24 cellular contexts compared by ENCODE assay signal in the genomic region with DNA sequence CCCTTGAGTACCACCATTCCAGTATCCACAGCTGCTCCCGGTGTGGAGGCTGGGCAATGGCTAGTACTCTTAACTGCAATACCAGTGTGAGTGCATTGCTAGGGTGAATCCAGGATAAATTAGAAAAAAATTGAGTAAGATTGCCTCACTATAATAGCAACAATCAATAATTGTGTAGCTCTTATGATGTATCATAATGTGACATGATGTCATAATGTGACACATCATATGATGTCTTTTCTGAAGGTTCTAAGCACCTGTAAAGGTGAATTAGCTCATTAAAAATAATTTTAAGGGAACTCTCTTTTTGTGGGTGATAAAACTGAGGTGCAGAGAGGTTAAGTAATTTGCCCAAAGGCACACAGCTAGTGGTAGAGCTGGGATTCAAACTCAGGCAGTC.
DNase-seq lines count a peak whose midpoint lies in the region; ATAC-seq, FAIRE-seq and TF ChIP-seq lines count a peak whose summit lies in the region.
"Had no signal": no experiment of that assay in that cellular context is flagged by ENCODE, and none has a peak within 500 bp of the region (broad histone marks: within the 10 kb centered on the region; RNA-seq: fewer than 3 reads in every experiment).

No MANE protein-coding gene starts in this region.

- DNase-seq in D721Med (ENCODE audit: insufficient read length, low spot score) (no peak), left lobe of liver (ENCODE audit: low spot score) (no peak), trophoblast cell (no peak), head of caudate nucleus (no peak)
- no peak for DNase-seq in activated CD4-positive, alpha-beta T cell treated with anti-CD3 and anti-CD28 coated beads, Interleukin-2, amount 50 U/mL, for 4 hours
- DNase-seq in activated naive CD4-positive, alpha-beta T cell treated with anti-CD3 and anti-CD28 coated beads, Interleukin-2, amount 10 ng/mL, durations not matched to agents 7 days and 5 days = no peak
- DNase-seq: 8988T; ACHN; AML-193; BE2C; Calu3; CD4-positive, alpha-beta T cell; CD8-positive, alpha-beta memory T cell; DMS153; DND-41; H9; HFFc6 had no signal

- H3K18ac ChIP-seq in trophoblast cell (ENCODE audit: low read length) = no peak overlapping the region

- H2AFZ ChIP-seq in trophoblast cell (ENCODE audit: insufficient read depth, low read length, poor library complexity) = no peak overlapping the region

- TF ChIP-seq CTCF in D721Med (IDR thresholded peaks at IDR 0.05; ENCODE audit: insufficient read depth, missing control alignments) = no peak

- peak; percentile 44 for FAIRE-seq in D721Med (lab: Jason Lieb, UNC)
- FAIRE-seq: A549, G401.6 had no signal

- no peak overlapping the region for H3K4me2 ChIP-seq in trophoblast cell (ENCODE audit: low read length)
- H3K4me2 ChIP-seq: A549; BLaER1 treated with 17β-estradiol and CSF1 and Interleukin-3, amounts not matched to agents 10 nM and 100 nM; GM23338 had no signal

- peak overlapping the region; percentile 6 for H3K9ac ChIP-seq in HUES6 (ENCODE audit: low read length)
- H3K9ac ChIP-seq in trophoblast cell (ENCODE audit: low read length) = no peak overlapping the region
- H3K9ac ChIP-seq: BLaER1 treated with 17β-estradiol and CSF1 and Interleukin-3, amounts not matched to agents 10 nM and 100 nM had no signal

- H3K4me3 ChIP-seq in HUES6 (ENCODE audit: low read depth, low read length) (no peak overlapping the region), trophoblast cell (ENCODE audit: low read depth, low read length) (no peak overlapping the region)
- H3K4me3 ChIP-seq: A549; BLaER1 treated with 17β-estradiol and CSF1 and Interleukin-3, amounts not matched to agents 10 nM and 100 nM; GM23338 had no signal

- no peak overlapping the region for H3K14ac ChIP-seq in trophoblast cell (ENCODE audit: low read length)

- no peaks in the 10 kb centered on the region for H3K36me3 ChIP-seq in HUES6 (ENCODE audit: control insufficient read depth, insufficient read depth, low read length)
- no peaks in the 10 kb centered on the region for H3K36me3 ChIP-seq in trophoblast cell (ENCODE audit: control insufficient read depth in 1 of 2, insufficient read depth in 2 of 2, low read length in 2 of 2)
- H3K36me3 ChIP-seq: BE2C; BLaER1 treated with 17β-estradiol and CSF1 and Interleukin-3, amounts not matched to agents 10 nM and 100 nM had no signal

- no peaks in the 10 kb centered on the region for H3K79me1 ChIP-seq in trophoblast cell (ENCODE audit: low read length)

- WGBS in trophoblast cell (ENCODE audit: extremely low coverage, insufficient coverage, insufficient read length) = no CpG with 5 or more reads among the region's 1 CpG

- H3K4me1 ChIP-seq in HUES6 (ENCODE audit: control insufficient read depth, insufficient read depth, low read length) (peaks cover 19% of the 10 kb centered on the region; the same call in 1 of the 2 replicates), trophoblast cell (ENCODE audit: control insufficient read depth in 1 of 2, insufficient read depth in 2 of 2, low read length in 2 of 2) (no peaks in the 10 kb centered on the region)
- H3K4me1 ChIP-seq: A549; BE2C; BLaER1 treated with 17β-estradiol and CSF1 and Interleukin-3, amounts not matched to agents 10 nM and 100 nM had no signal

- no peak overlapping the region for H3K4me3 Mint-ChIP-seq in activated naive CD4-positive, alpha-beta T cell treated with anti-CD3 and anti-CD28 coated beads, Interleukin-2, amount 10 ng/mL, durations not matched to agents 7 days and 5 days
- H3K4me3 Mint-ChIP-seq: CD14-positive monocyte; CD4-positive, alpha-beta T cell; CD8-positive, alpha-beta memory T cell; GM23338; H9; HFFc6 had no signal

- no peak overlapping the region for H2BK12ac ChIP-seq in trophoblast cell (ENCODE audit: low read length)

- H3K27me3 Mint-ChIP-seq in activated naive CD4-positive, alpha-beta T cell treated with anti-CD3 and anti-CD28 coated beads, Interleukin-2, amount 10 ng/mL, durations not matched to agents 7 days and 5 days = no peaks in the 10 kb centered on the region

- H4K8ac ChIP-seq in trophoblast cell (ENCODE audit: low read depth, low read length) = no peak overlapping the region

- peak overlapping the region; percentile 95 for H3K23ac ChIP-seq in trophoblast cell (ENCODE audit: low read length)

- H3K4me1 Mint-ChIP-seq in activated naive CD4-positive, alpha-beta T cell treated with anti-CD3 and anti-CD28 coated beads, Interleukin-2, amount 10 ng/mL, durations not matched to agents 7 days and 5 days = no peaks in the 10 kb centered on the region
- H3K4me1 Mint-ChIP-seq: CD14-positive monocyte; CD8-positive, alpha-beta memory T cell had no signal

- CTCF ChIA-PET in activated naive CD4-positive, alpha-beta T cell treated with anti-CD3 and anti-CD28 coated beads, Interleukin-2, amount 10 ng/mL, durations not matched to agents 7 days and 5 days (lab: Charles Lee) = no interaction called here

- no peaks in the 10 kb centered on the region for H3K9me3 Mint-ChIP-seq in activated naive CD4-positive, alpha-beta T cell treated with anti-CD3 and anti-CD28 coated beads, Interleukin-2, amount 10 ng/mL, durations not matched to agents 7 days and 5 days
- H3K9me3 Mint-ChIP-seq: CD4-positive, alpha-beta T cell; H9 had no signal

- no peaks in the 10 kb centered on the region for H3K36me3 Mint-ChIP-seq in activated naive CD4-positive, alpha-beta T cell treated with anti-CD3 and anti-CD28 coated beads, Interleukin-2, amount 10 ng/mL, durations not matched to agents 7 days and 5 days
- H3K36me3 Mint-ChIP-seq: CD14-positive monocyte; CD8-positive, alpha-beta memory T cell had no signal

- intact Hi-C loops in head of caudate nucleus (cut with DNase I) = no loop called here

- no peak overlapping the region for H4K91ac ChIP-seq in trophoblast cell (ENCODE audit: low read depth, low read length)

- no peak overlapping the region for H2AK5ac ChIP-seq in trophoblast cell (ENCODE audit: low read length)

- no peak overlapping the region for H4K12ac ChIP-seq in trophoblast cell (ENCODE audit: low read depth, low read length)

- no peaks in the 10 kb centered on the region for H3K79me2 ChIP-seq in trophoblast cell (ENCODE audit: control insufficient read depth, insufficient read depth, low read length, poor library complexity)

- no peak overlapping the region for H3K27ac Mint-ChIP-seq in activated naive CD4-positive, alpha-beta T cell treated with anti-CD3 and anti-CD28 coated beads, Interleukin-2, amount 10 ng/mL, durations not matched to agents 7 days and 5 days
- H3K27ac Mint-ChIP-seq: CD14-positive monocyte; CD4-positive, alpha-beta T cell; CD8-positive, alpha-beta memory T cell; GM23338; HFFc6 had no signal

- H3K4ac ChIP-seq in trophoblast cell (ENCODE audit: low read depth, low read length) = no peak overlapping the region

- H3K27me3 ChIP-seq in HUES6 (ENCODE audit: control insufficient read depth, insufficient read depth, low read length) (no peaks in the 10 kb centered on the region), trophoblast cell (ENCODE audit: insufficient read depth, low read length) (no peaks in the 10 kb centered on the region)
- H3K27me3 ChIP-seq: BLaER1 treated with 17β-estradiol and CSF1 and Interleukin-3, amounts not matched to agents 10 nM and 100 nM had no signal

- H3K27ac ChIP-seq in HUES6 (ENCODE audit: low read depth, low read length) (no peak overlapping the region), trophoblast cell (ENCODE audit: low read depth, low read length) (no peak overlapping the region)
- H3K27ac ChIP-seq: A549; BLaER1 treated with 17β-estradiol and CSF1 and Interleukin-3, amounts not matched to agents 10 nM and 100 nM had no signal

- ATAC-seq in left lobe of liver = peak; percentile 42
- ATAC-seq: A549, GM23338, HCT116 had no signal

- no peak overlapping the region for H2BK120ac ChIP-seq in trophoblast cell (ENCODE audit: insufficient read depth, low read length, poor library complexity)

- no peak overlapping the region for H2BK5ac ChIP-seq in trophoblast cell (ENCODE audit: low read depth, low read length, poor library complexity)

- H3K9me3 ChIP-seq in HUES6 (ENCODE audit: control insufficient read depth, insufficient read depth, low read depth, low read length) = no peaks in the 10 kb centered on the region
- peaks cover 1% of the 10 kb centered on the region for H3K9me3 ChIP-seq in trophoblast cell (ENCODE audit: insufficient read depth, low read depth, low read length)
- H3K9me3 ChIP-seq: A549, BE2C had no signal
